ENCODE assay signal across 2 cellular contexts in genomic region chr12:102438047-102438822, GRCh38.
TF ChIP-seq lines count a peak whose summit lies in the region.

No MANE protein-coding gene starts in this region.

TF ChIP-seq in SK-N-SH, 30 proteins besides CTCF, POLR2A, EP300 and RAD21 (continued from another document):
- no peak for TF ChIP-seq USF2 (IDR thresholded peaks at IDR 0.05; ENCODE audit: borderline replicate concordance, low read depth, low read length)
- no peak for TF ChIP-seq GATA2 (CRISPR knock-in tag; IDR thresholded peaks at IDR 0.05)
- TF ChIP-seq FOXJ3 (CRISPR knock-in tag; IDR thresholded peaks at IDR 0.05): no peak
- no peak for TF ChIP-seq CHD2 (IDR thresholded peaks at IDR 0.05; ENCODE audit: low read length, partially characterized antibody)
- TF ChIP-seq IRF3 (IDR thresholded peaks at IDR 0.05; ENCODE audit: low read depth, low read length): no peak
- no peak for TF ChIP-seq RCOR1 (IDR thresholded peaks at IDR 0.05; ENCODE audit: low read length)
- no peak for TF ChIP-seq MXI1 (IDR thresholded peaks at IDR 0.05; ENCODE audit: low read depth, low read length)
- no peak for TF ChIP-seq MEF2A (IDR thresholded peaks at IDR 0.05; ENCODE audit: borderline replicate concordance, low read depth)
- no peak for TF ChIP-seq GABPA (IDR thresholded peaks at IDR 0.05; ENCODE audit: low read depth)
- no peak for TF ChIP-seq TEAD4 (IDR thresholded peaks at IDR 0.05; ENCODE audit: borderline replicate concordance, insufficient read depth)
- no peak for TF ChIP-seq NRF1 (IDR thresholded peaks at IDR 0.05; ENCODE audit: low read depth, low read length)
- TF ChIP-seq MAX (IDR thresholded peaks at IDR 0.05; ENCODE audit: low read depth): no peak

TF ChIP-seq in SK-N-SH treated with all-trans-retinoic acid at 6 μM for 48 hours, 23 proteins besides CTCF, POLR2A, EP300 and RAD21 (continued from another document):
- TF ChIP-seq CSRNP3 (CRISPR knock-in tag; IDR thresholded peaks at IDR 0.05): no peak
- no peak for TF ChIP-seq ZC3H10 (CRISPR knock-in tag; IDR thresholded peaks at IDR 0.05)
- no peak for TF ChIP-seq BACH2 (CRISPR knock-in tag; IDR thresholded peaks at IDR 0.05; ENCODE audit: borderline replicate concordance)
- no peak for TF ChIP-seq ARNTL (CRISPR knock-in tag; IDR thresholded peaks at IDR 0.05; ENCODE audit: borderline replicate concordance, low read depth)
- no peak for TF ChIP-seq TOX (CRISPR knock-in tag; IDR thresholded peaks at IDR 0.05; ENCODE audit: borderline replicate concordance)
